In the genomic region with DNA sequence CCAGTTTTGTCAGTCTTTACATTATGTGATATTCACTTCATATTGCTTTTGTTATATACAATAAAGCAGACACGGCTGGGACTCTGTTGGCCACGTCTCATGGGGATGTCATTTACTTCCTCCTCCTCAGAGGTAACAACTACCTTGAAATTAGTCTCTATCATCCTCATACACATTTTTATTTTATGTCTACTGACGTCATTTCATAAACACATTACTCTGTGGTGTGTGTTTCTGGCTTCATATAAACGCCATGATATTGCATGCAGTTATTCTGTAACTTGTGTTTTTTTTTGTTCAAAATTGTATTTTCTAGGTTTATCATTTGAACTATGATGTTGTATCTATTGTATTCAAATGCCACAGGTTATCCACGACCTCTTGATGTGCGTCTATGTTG, we compare ENCODE assay signal across 38 cellular contexts. TPM values are rescaled to one million over a fixed set of nuclear protein-coding genes. Genes with fewer than 3 reads are reported as not detected.
"Had no signal": no experiment of that assay in that cellular context is flagged by ENCODE, and none has a peak within 500 bp of the region (broad histone marks: within the 10 kb centered on the region; RNA-seq: fewer than 3 reads in every experiment).

No MANE protein-coding gene starts in this region.

- H3K27ac ChIP-seq: KMS-11 had no signal

- H3K4me2 ChIP-seq: KMS-11 had no signal

- H3K4me3 ChIP-seq: MG63 had no signal

- DNase-seq: Karpas-422, Kasumi-1, MG63, MM.1S, MV-4-11, NCI-H1048, NCI-H1092, NCI-H1092 treated with DMSO at 0.1 percent for 48 hours, NCI-H1105, NCI-H1105 treated with DMSO at 0.1 percent for 48 hours, NCI-H1417, NCI-H1417 treated with DMSO at 0.1 percent for 48 hours, NCI-H1436, NCI-H1436 treated with DMSO at 0.1 percent for 48 hours, NCI-H146, NCI-H1694, NCI-H1694 treated with DMSO at 0.1 percent for 48 hours, NCI-H187, NCI-H187 treated with DMSO at 0.1 percent for 48 hours, NCI-H1930, NCI-H2029, NCI-H2029 treated with DMSO at 0.1 percent for 48 hours, NCI-H2081, NCI-H2081 treated with DMSO at 0.1 percent for 48 hours, NCI-H2107, NCI-H2171, NCI-H2171 treated with DMSO at 0.1 percent for 48 hours, NCI-H2227 treated with DMSO at 0.1 percent for 48 hours, NCI-H226, NCI-H446, NCI-H446 treated with DMSO at 0.1 percent for 48 hours, NCI-H510A, NCI-H510A treated with DMSO at 0.1 percent for 48 hours, NCI-H524 had no signal

- H3K36me3 ChIP-seq: MG63 had no signal

- H3K9me3 ChIP-seq: MG63 had no signal

- H3K9ac ChIP-seq: KMS-11 had no signal

RNA-seq across cellular contexts. Expression of a gene that starts 13.4 kb away (rescaled TPM):
- total RNA-seq: LHCN-M2, MCF 10A, NCI-H460 had no signal
